ENCODE assay signal across 2 cellular contexts in the genomic region with DNA sequence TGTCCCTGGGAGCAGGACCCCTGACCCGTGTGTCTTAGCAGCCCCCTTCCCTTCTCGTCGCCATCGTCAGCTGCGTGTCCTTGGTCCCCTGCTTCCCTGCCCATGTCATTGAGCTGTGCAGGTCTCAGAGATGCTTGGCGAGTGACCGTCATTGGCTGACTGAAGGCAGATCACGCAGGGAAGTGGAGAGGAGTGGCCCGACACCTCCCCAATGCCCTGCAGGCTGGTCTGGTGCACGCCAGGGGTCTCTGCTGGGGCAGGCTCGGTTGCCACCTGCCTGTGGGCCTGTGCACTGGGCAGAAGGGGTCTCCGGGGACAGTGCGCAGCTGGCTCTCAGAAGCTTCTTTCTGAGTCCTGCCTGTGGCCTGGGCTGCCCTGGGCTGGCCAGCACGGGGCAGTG.
TF ChIP-seq lines count a peak whose summit lies in the region.

No MANE protein-coding gene starts in this region.

TF ChIP-seq in IMR-90, 13 proteins besides CTCF, POLR2A, EP300 and RAD21:
- TF ChIP-seq RFX5 (IDR thresholded peaks at IDR 0.05; ENCODE audit: low read depth, low read length) (no peak), CHD1 (IDR thresholded peaks at IDR 0.05; ENCODE audit: low read depth, low read length) (no peak), FOS (IDR thresholded peaks at IDR 0.05; ENCODE audit: low read depth, low read length) (no peak), NFE2L2 (IDR thresholded peaks at IDR 0.05; ENCODE audit: low read depth, low read length) (no peak), MAFK (IDR thresholded peaks at IDR 0.05; ENCODE audit: low read depth, low read length) (no peak), MXI1 (IDR thresholded peaks at IDR 0.05; ENCODE audit: borderline replicate concordance, low read depth, low read length) (no peak), BHLHE40 (IDR thresholded peaks at IDR 0.05; ENCODE audit: low read depth, low read length) (no peak), USF2 (IDR thresholded peaks at IDR 0.05; ENCODE audit: low read depth, low read length) (no peak), MAZ (IDR thresholded peaks at IDR 0.05; ENCODE audit: borderline replicate concordance, low read depth, low read length) (no peak), CEBPB (IDR thresholded peaks at IDR 0.05; ENCODE audit: low read depth, low read length) (no peak), RCOR1 (IDR thresholded peaks at IDR 0.05; ENCODE audit: insufficient replicate concordance, low read length) (no peak), SMC3 (IDR thresholded peaks at IDR 0.05; ENCODE audit: low read depth, low read length) (no peak), ELK1 (IDR thresholded peaks at IDR 0.05; ENCODE audit: borderline replicate concordance, low read depth, low read length) (no peak)

TF ChIP-seq in H1, 55 proteins besides CTCF, POLR2A, EP300 and RAD21:
- TF ChIP-seq SIN3A (conservative IDR thresholded peaks at IDR 0.05 in 1 of 2, IDR thresholded peaks at IDR 0.05 in 1 of 2; ENCODE audit: low read depth in 1 of 2, low read length in 2 of 2) (no peak), POU5F1 (IDR thresholded peaks at IDR 0.05; ENCODE audit: low read depth, low read length) (no peak)
